22 cellular contexts compared by ENCODE assay signal in genomic region chr7:130207033-130207432, GRCh38. TPM values are rescaled to one million over a fixed set of nuclear protein-coding genes. Genes with fewer than 3 reads are reported as not detected.
DNase-seq lines count a peak whose midpoint lies in the region; ATAC-seq and TF ChIP-seq lines count a peak whose summit lies in the region.
"Had no signal": no experiment of that assay in that cellular context is flagged by ENCODE, and none has a peak within 500 bp of the region (broad histone marks: within the 10 kb centered on the region; RNA-seq: fewer than 3 reads in every experiment).

No MANE protein-coding gene starts in this region.

- peaks cover 13 to 37% (median 27%) of the 10 kb centered on the region in 4 donors for H3K4me1 Mint-ChIP-seq in CD4-positive, CD25-positive, alpha-beta regulatory T cell
- H3K4me1 Mint-ChIP-seq in naive thymus-derived CD4-positive, alpha-beta T cell = peaks cover 9 to 34% (median 29%) of the 10 kb centered on the region in 7 donors

- DNase-seq in CD4-positive, CD25-positive, alpha-beta regulatory T cell = no peak
- DNase-seq in Karpas-422 (peak; percentile 44), NCI-H2107 (lab: John Stamatoyannopoulos, UW) (no peak), UCSD-AML1 (lab: John Stamatoyannopoulos, UW; ENCODE audit: unreplicated experiment) (no peak), GM13977 (ENCODE audit: low spot score) (no peak)
- no peak for DNase-seq in naive thymus-derived CD4-positive, alpha-beta T cell
- DNase-seq: activated CD4-positive, CD25-positive, alpha-beta regulatory T cell; activated CD8-positive, alpha-beta memory T cell treated with anti-CD3 and anti-CD28 coated beads for 24 hours; Caco-2; effector CD4-positive, alpha-beta T cell; head of caudate nucleus; NCI-H1694; SHP77; small intestine; stimulated activated CD8-positive, alpha-beta memory T cell treated with anti-CD3 and anti-CD28 coated beads, Interleukin-4, amount 100 ng/mL, for 48 hours had no signal

- in situ Hi-C loops in GM13977 (cut with MboI; ENCODE audit: low pct_unique_long_range_greater_than_20kb, low sequenced_read_pairs, unreplicated experiment) = no loop called here

- H3K9ac ChIP-seq in Karpas-422 (ENCODE audit: low read length) = no peak overlapping the region
- no peak overlapping the region for H3K9ac ChIP-seq in SU-DHL-6 (ENCODE audit: low read length)

- H3K9me2 ChIP-seq in Karpas-422 (replicated peaks; ENCODE audit: insufficient read depth, low read length) = no peaks in the 10 kb centered on the region
- H3K9me2 ChIP-seq in SU-DHL-6 (replicated peaks; ENCODE audit: insufficient read depth, low read length) = no peaks in the 10 kb centered on the region

- H3K27ac Mint-ChIP-seq in CD4-positive, CD25-positive, alpha-beta regulatory T cell = no peak overlapping the region
- peak overlapping the region in 2 of 9 donors; percentile 32 for H3K27ac Mint-ChIP-seq in naive thymus-derived CD4-positive, alpha-beta T cell
- H3K27ac Mint-ChIP-seq: progenitor cell of endocrine pancreas had no signal

- peaks cover 0 to 1% (median 0%) of the 10 kb centered on the region in 7 donors for H3K9me3 Mint-ChIP-seq in CD4-positive, CD25-positive, alpha-beta regulatory T cell
- H3K9me3 Mint-ChIP-seq in naive thymus-derived CD4-positive, alpha-beta T cell = no peaks in the 10 kb centered on the region

- peaks cover 15% of the 10 kb centered on the region for H3K36me3 Mint-ChIP-seq in CD4-positive, CD25-positive, alpha-beta regulatory T cell
- H3K36me3 Mint-ChIP-seq in naive thymus-derived CD4-positive, alpha-beta T cell = peaks cover 5 to 10% (median 9%) of the 10 kb centered on the region in 5 donors

- peaks cover 8% of the 10 kb centered on the region for H3K27me3 Mint-ChIP-seq in CD4-positive, CD25-positive, alpha-beta regulatory T cell
- peaks cover 0 to 11% (median 3%) of the 10 kb centered on the region in 5 donors for H3K27me3 Mint-ChIP-seq in naive thymus-derived CD4-positive, alpha-beta T cell
- H3K27me3 Mint-ChIP-seq: progenitor cell of endocrine pancreas had no signal

- H3F3A ChIP-seq in SU-DHL-6 (ENCODE audit: insufficient read depth) = peaks cover 6% of the 10 kb centered on the region; the same call in 1 of the 2 replicates

- ATAC-seq in CD4-positive, CD25-positive, alpha-beta regulatory T cell (ENCODE audit: low read depth in 2 of 2) = no peak
- no peak for ATAC-seq in naive thymus-derived CD4-positive, alpha-beta T cell
- no peak for ATAC-seq in GM21737 (IDR thresholded peaks at IDR 0.05; ENCODE audit: unreplicated experiment)

- H3K4me3 ChIP-seq in CD4-positive, CD25-positive, alpha-beta regulatory T cell (ENCODE audit: low read depth, low read length) = no peak overlapping the region
- H3K4me3 ChIP-seq in Karpas-422 (ENCODE audit: low read length) (no peak overlapping the region), SU-DHL-6 (ENCODE audit: insufficient read depth, low read length, poor library complexity, severe bottlenecking) (no peak overlapping the region)
- H3K4me3 ChIP-seq in naive thymus-derived CD4-positive, alpha-beta T cell (ENCODE audit: low read length) = no peak overlapping the region
- H3K4me3 ChIP-seq: cardiac muscle cell had no signal

- H3K79me2 ChIP-seq in Karpas-422 (ENCODE audit: low read length) (peaks cover 29% of the 10 kb centered on the region), SU-DHL-6 (ENCODE audit: insufficient read depth, low read length) (peaks cover 19% of the 10 kb centered on the region)

- peaks cover 7% of the 10 kb centered on the region for H3K4me1 ChIP-seq in CD4-positive, CD25-positive, alpha-beta regulatory T cell (ENCODE audit: control insufficient read depth, insufficient read depth, low read length, poor library complexity, severe bottlenecking)
- H3K4me1 ChIP-seq in Karpas-422 (ENCODE audit: low read length) = peaks cover 17% of the 10 kb centered on the region
- peaks cover 11 to 14% of the 10 kb centered on the region in 2 donors for H3K4me1 ChIP-seq in naive thymus-derived CD4-positive, alpha-beta T cell (ENCODE audit: control insufficient read depth in 2 of 2, insufficient read depth in 2 of 2, low read length in 2 of 2)

- H2AFZ ChIP-seq in Karpas-422 (ENCODE audit: low read length) = peak overlapping the region; percentile 43; the same call in 1 of the 2 replicates
- peak overlapping the region; percentile 32 for H2AFZ ChIP-seq in SU-DHL-6 (ENCODE audit: low read depth, low read length, severe bottlenecking)

- intact Hi-C loops in naive thymus-derived CD4-positive, alpha-beta T cell (cut with micrococcal nuclease) = loop anchor here (5.0 to 10.0 kb wide), 4 partner anchors 185 to 982 kb away; partner anchors contain the start of genes AHCYL2 (in 1 of the 2), CEP41 (in 1 of the 2) and NRF1 (in 1 of the 2)

- no peaks in the 10 kb centered on the region for H3K9me3 ChIP-seq in CD4-positive, CD25-positive, alpha-beta regulatory T cell (ENCODE audit: control insufficient read depth in 2 of 2, low read length in 2 of 2)
- H3K9me3 ChIP-seq in Karpas-422 (ENCODE audit: low read length) = no peaks in the 10 kb centered on the region
- no peaks in the 10 kb centered on the region for H3K9me3 ChIP-seq in SU-DHL-6 (ENCODE audit: insufficient read depth, low read length)
- no peaks in the 10 kb centered on the region for H3K9me3 ChIP-seq in naive thymus-derived CD4-positive, alpha-beta T cell (ENCODE audit: control insufficient read depth in 2 of 3, low read length in 3 of 3)
- H3K9me3 ChIP-seq: Caco-2 had no signal

- POLR2A ChIA-PET in naive thymus-derived CD4-positive, alpha-beta T cell (lab: Charles Lee) = interaction anchor here (0.6 kb wide), 1 partner anchor 191 kb away, joined by 4 read pairs; no protein-coding TSS in a partner anchor

- no peak for TF ChIP-seq CTCF in SU-DHL-6 (IDR thresholded peaks at IDR 0.05; ENCODE audit: insufficient read depth, low read length, poor library complexity, severe bottlenecking)
- TF ChIP-seq CTCF in GM13977 (IDR thresholded peaks at IDR 0.05; ENCODE audit: extremely low read depth, insufficient read depth, missing control alignments) = no peak

- H3K27me3 ChIP-seq in CD4-positive, CD25-positive, alpha-beta regulatory T cell (ENCODE audit: control insufficient read depth, insufficient read depth, low read length) = no peaks in the 10 kb centered on the region
- H3K27me3 ChIP-seq in Karpas-422 (ENCODE audit: low read length) (no peaks in the 10 kb centered on the region), SU-DHL-6 (ENCODE audit: low read length) (no peaks in the 10 kb centered on the region)
- no peaks in the 10 kb centered on the region for H3K27me3 ChIP-seq in naive thymus-derived CD4-positive, alpha-beta T cell (ENCODE audit: control insufficient read depth in 2 of 2, insufficient read depth in 2 of 2, low read length in 2 of 2)
- H3K27me3 ChIP-seq: cardiac muscle cell had no signal

- CTCF ChIA-PET in naive thymus-derived CD4-positive, alpha-beta T cell (lab: Charles Lee) = no interaction called here

- H3K4me2 ChIP-seq in Karpas-422 (ENCODE audit: low read depth, low read length, poor library complexity, severe bottlenecking) (no peak overlapping the region), SU-DHL-6 (ENCODE audit: low read depth, low read length, poor library complexity, severe bottlenecking) (no peak overlapping the region)

- H3K4me3 Mint-ChIP-seq in CD4-positive, CD25-positive, alpha-beta regulatory T cell = peak overlapping the region in 3 of 4 donors; percentile 46 to 93 (median 47)
- H3K4me3 Mint-ChIP-seq in naive thymus-derived CD4-positive, alpha-beta T cell = peak overlapping the region in 6 of 10 donors; percentile 24 to 61 (median 51)

- H3K27ac ChIP-seq in CD4-positive, CD25-positive, alpha-beta regulatory T cell (ENCODE audit: insufficient read depth, low read length, poor library complexity, severe bottlenecking) = no peak overlapping the region
- H3K27ac ChIP-seq in Karpas-422 (ENCODE audit: low read length) (no peak overlapping the region), SU-DHL-6 (ENCODE audit: low read depth, low read length) (no peak overlapping the region)
- H3K27ac ChIP-seq in naive thymus-derived CD4-positive, alpha-beta T cell (ENCODE audit: low read depth, low read length) = no peak overlapping the region
- H3K27ac ChIP-seq: cardiac muscle cell had no signal

- H4K20me1 ChIP-seq in Karpas-422 (ENCODE audit: insufficient read depth, low read depth, low read length) (no peaks in the 10 kb centered on the region), SU-DHL-6 (ENCODE audit: low read depth, low read length) (no peaks in the 10 kb centered on the region)

- H3K36me3 ChIP-seq in CD4-positive, CD25-positive, alpha-beta regulatory T cell (ENCODE audit: control insufficient read depth, insufficient read depth, low read length) = peaks cover 15% of the 10 kb centered on the region
- H3K36me3 ChIP-seq in Karpas-422 (ENCODE audit: insufficient read depth, low read length) (peaks cover 17% of the 10 kb centered on the region), SU-DHL-6 (ENCODE audit: low read length) (peaks cover 13% of the 10 kb centered on the region)
- peaks cover 0 to 10% (median 9%) of the 10 kb centered on the region in 3 experiments for H3K36me3 ChIP-seq in naive thymus-derived CD4-positive, alpha-beta T cell (ENCODE audit: control insufficient read depth in 2 of 3, insufficient read depth in 3 of 3, low read length in 3 of 3)

RNA-seq across cellular contexts. Expression of gene SSMEM1, which starts 0.6 kb away (rescaled TPM):
- not detected for total RNA-seq in CD4-positive, CD25-positive, alpha-beta regulatory T cell
- polyA plus RNA-seq in CD4-positive, CD25-positive, alpha-beta regulatory T cell = not detected
- total RNA-seq in Karpas-422 (2014; rRNA removed; shearing (Covaris generic); ENCODE audit: low replicate concordance) = not detected in 2 replicates
- total RNA-seq in naive thymus-derived CD4-positive, alpha-beta T cell = not detected
- not detected for polyA plus RNA-seq in naive thymus-derived CD4-positive, alpha-beta T cell
- total RNA-seq: Caco-2; cardiac muscle cell; fibroblast of lung; liver; progenitor cell of endocrine pancreas; T-helper 2 cell treated with Interferon-gamma antibody and Interleukin-4, amounts not matched to agents 100 ng/mL and 5 ng/mL, for 36 hours had no signal
- polyA plus RNA-seq: cardiac muscle cell, fibroblast of lung, liver, small intestine had no signal

RNA-seq across cellular contexts. Expression of gene TMEM209, which starts 1.8 kb away (rescaled TPM):
- total RNA-seq in CD4-positive, CD25-positive, alpha-beta regulatory T cell = 27.5 TPM
- polyA plus RNA-seq in CD4-positive, CD25-positive, alpha-beta regulatory T cell = 10 to 100 TPM; 41.3 to 57.9 (median 47.3) TPM
- total RNA-seq in Karpas-422 (2014; rRNA removed; shearing (Covaris generic); ENCODE audit: low replicate concordance) = 20.9 and 68.9 TPM in 2 replicates
- total RNA-seq in naive thymus-derived CD4-positive, alpha-beta T cell = 10 to 100 TPM; 18.8 to 37.3 (median 35.1) TPM
- 10 to 100 TPM; 38.0 to 53.9 TPM for polyA plus RNA-seq in naive thymus-derived CD4-positive, alpha-beta T cell

RNA-seq across cellular contexts. Expression of gene CPA2, which starts 59.6 kb away (rescaled TPM):
- total RNA-seq in CD4-positive, CD25-positive, alpha-beta regulatory T cell = not detected
- polyA plus RNA-seq in CD4-positive, CD25-positive, alpha-beta regulatory T cell = not detected
- not detected in 2 replicates for total RNA-seq in Karpas-422 (2014; rRNA removed; shearing (Covaris generic); ENCODE audit: low replicate concordance)
- not detected for total RNA-seq in naive thymus-derived CD4-positive, alpha-beta T cell
- not detected for polyA plus RNA-seq in naive thymus-derived CD4-positive, alpha-beta T cell
- total RNA-seq: fibroblast of lung; liver; T-helper 2 cell treated with Interferon-gamma antibody and Interleukin-4, amounts not matched to agents 100 ng/mL and 5 ng/mL, for 36 hours had no signal
- polyA plus RNA-seq: liver had no signal
